8 cellular contexts compared by ENCODE assay signal in genomic region chr5:17132444-17133083, GRCh38.
DNase-seq lines count a peak whose midpoint lies in the region; ATAC-seq and TF ChIP-seq lines count a peak whose summit lies in the region.

No MANE protein-coding gene starts in this region.

- peak; percentile 49 for ATAC-seq in GM18873 (IDR thresholded peaks at IDR 0.05; ENCODE audit: low FRiP score, unreplicated experiment)
- no peak for ATAC-seq in GM21367 (IDR thresholded peaks at IDR 0.05; ENCODE audit: unreplicated experiment)

- DNase-seq in BE2C: no peak
- DNase-seq in SK-N-SH: peak; percentile 46
- peak; percentile 53 for DNase-seq in germinal center (ENCODE audit: low spot score)
- DNase-seq in thyroid gland: no peak
- DNase-seq in sigmoid colon: no peak

- no peaks in the 10 kb centered on the region for H4K20me1 ChIP-seq in SK-N-SH (ENCODE audit: insufficient read depth)

- POLR2A ChIA-PET in SK-N-SH (lab: Yijun Ruan, JAX): interaction anchor here (0.6 kb wide), 1 partner anchor 12 kb away, joined by 5 read pairs; no protein-coding TSS in a partner anchor

- TF ChIP-seq RAD21 in Ishikawa (IDR thresholded peaks at IDR 0.05; ENCODE audit: low read depth): peak; percentile 58
- peak; percentile 66 for TF ChIP-seq RAD21 in SK-N-SH (IDR thresholded peaks at IDR 0.05; ENCODE audit: low read length)

- TF ChIP-seq EP300 in Ishikawa (IDR thresholded peaks at IDR 0.05; ENCODE audit: borderline replicate concordance) (no peak), SK-N-SH (IDR thresholded peaks at IDR 0.05; ENCODE audit: borderline replicate concordance in 1 of 2, low read depth in 1 of 2, low read length in 1 of 2) (no peak), sigmoid colon (IDR thresholded peaks at IDR 0.05) (no peak)

- TF ChIP-seq CTCF in BE2C (IDR thresholded peaks at IDR 0.05; ENCODE audit: low read depth, low read length) (peak; percentile 62), SK-N-SH (IDR thresholded peaks at IDR 0.05) (peak; percentile 79), thyroid gland (IDR thresholded peaks at IDR 0.05) (peak; percentile 40 to 69 (median 60)), sigmoid colon (IDR thresholded peaks at IDR 0.05) (peak in 2 of 4 experiments; percentile 52 to 61)

- H3K4me1 ChIP-seq in BE2C (no peaks in the 10 kb centered on the region), SK-N-SH (ENCODE audit: control insufficient read depth in 1 of 2, insufficient read depth in 2 of 2, low read depth in 1 of 2, low read length in 1 of 2) (peaks cover 0 to 17% of the 10 kb centered on the region in 2 experiments; a peak in 2 of 4 replicates), thyroid gland (peaks cover 6 to 11% of the 10 kb centered on the region in 2 donors), sigmoid colon (no peaks in the 10 kb centered on the region)

- H3K9me3 ChIP-seq in BE2C (no peaks in the 10 kb centered on the region), SK-N-SH (no peaks in the 10 kb centered on the region), thyroid gland (no peaks in the 10 kb centered on the region), sigmoid colon (no peaks in the 10 kb centered on the region)

- H3K36me3 ChIP-seq in BE2C (no peaks in the 10 kb centered on the region), SK-N-SH (replicated peaks in 1 of 2; ENCODE audit: control insufficient read depth in 1 of 2, insufficient read depth in 2 of 2, low read length in 1 of 2) (no peaks in the 10 kb centered on the region), thyroid gland (no peaks in the 10 kb centered on the region), sigmoid colon (no peaks in the 10 kb centered on the region)

- no peak overlapping the region for H3K4me3 ChIP-seq in BE2C (ENCODE audit: low read depth, low read length)
- no peak overlapping the region; a peak in 1 of 4 replicates for H3K4me3 ChIP-seq in SK-N-SH (ENCODE audit: low read depth in 2 of 2, low read length in 1 of 2)
- no peak overlapping the region for H3K4me3 ChIP-seq in thyroid gland (replicated peaks in 1 of 3)
- no peak overlapping the region for H3K4me3 ChIP-seq in sigmoid colon

- H3K27me3 ChIP-seq in BE2C (no peaks in the 10 kb centered on the region), SK-N-SH (ENCODE audit: insufficient read depth) (no peaks in the 10 kb centered on the region), thyroid gland (no peaks in the 10 kb centered on the region), sigmoid colon (peaks cover 0 to 9% (median 0%) of the 10 kb centered on the region in 3 donors)

- TF ChIP-seq POLR2A in thyroid gland (IDR thresholded peaks at IDR 0.05): no peak
- TF ChIP-seq POLR2A in sigmoid colon (IDR thresholded peaks at IDR 0.05): no peak

- H3K9me2 ChIP-seq in SK-N-SH: no peaks in the 10 kb centered on the region

- H3F3A ChIP-seq in SK-N-SH (replicated peaks; ENCODE audit: insufficient read depth): peaks cover 10% of the 10 kb centered on the region

- H3K4me2 ChIP-seq in SK-N-SH: no peak overlapping the region

- no peaks in the 10 kb centered on the region; the same call in 1 of the 2 replicates for H3K79me2 ChIP-seq in SK-N-SH (ENCODE audit: insufficient read depth)

- 51% methylated on average over 4 of the region's 4 CpGs for WGBS in SK-N-SH (ENCODE audit: low lambda C conversion rate)
- 53 to 55% methylated on average over 4 of the region's 4 CpGs for WGBS in thyroid gland, 2 donors
- 8 to 38% methylated on average over 4 of the region's 4 CpGs for WGBS in sigmoid colon, 2 donors

- H3K27ac ChIP-seq in SK-N-SH (ENCODE audit: low read depth in 2 of 2, low read length in 1 of 2) (no peak overlapping the region), thyroid gland (no peak overlapping the region), sigmoid colon (no peak overlapping the region)

- H3K9ac ChIP-seq in SK-N-SH: no peak overlapping the region

- CTCF ChIA-PET in SK-N-SH (lab: Yijun Ruan, JAX): interaction anchor here (0.6 to 4.5 kb wide), 66 partner anchors 10 to 647 kb away, joined by 3 to 43 read pairs (median 4); no protein-coding TSS in a partner anchor

- peak overlapping the region; percentile 44; the same call in 1 of the 2 replicates for H2AFZ ChIP-seq in SK-N-SH (ENCODE audit: low read depth)

- intact Hi-C loops in thyroid gland (cut with DNase I) (loop anchor here (10.0 kb wide), 1 partner anchor 338 kb away; no protein-coding TSS in a partner anchor), sigmoid colon (cut with DNase I) (loop anchor here (5.0 kb wide), 1 partner anchor 340 kb away; no protein-coding TSS in a partner anchor)

TF ChIP-seq in Ishikawa, 13 proteins besides CTCF, POLR2A, EP300 and RAD21 (continues in another document):
- TF ChIP-seq TAF1 (IDR thresholded peaks at IDR 0.05; ENCODE audit: low read depth): no peak
- TF ChIP-seq EGR1 (IDR thresholded peaks at IDR 0.05): no peak
- TF ChIP-seq REST (IDR thresholded peaks at IDR 0.05; ENCODE audit: low read depth): no peak
- TF ChIP-seq YY1 (IDR thresholded peaks at IDR 0.05; ENCODE audit: low read depth): no peak
- TF ChIP-seq, protein P1, sequence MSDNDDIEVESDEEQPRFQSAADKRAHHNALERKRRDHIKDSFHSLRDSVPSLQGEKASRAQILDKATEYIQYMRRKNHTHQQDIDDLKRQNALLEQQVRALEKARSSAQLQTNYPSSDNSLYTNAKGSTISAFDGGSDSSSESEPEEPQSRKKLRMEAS (IDR thresholded peaks at IDR 0.05): no peak
- no peak for TF ChIP-seq CEBPB (IDR thresholded peaks at IDR 0.05)

TF ChIP-seq in SK-N-SH, 30 proteins besides CTCF, POLR2A, EP300 and RAD21:
- TF ChIP-seq SMC3 (IDR thresholded peaks at IDR 0.05; ENCODE audit: low read depth, low read length) (peak; percentile 65), RXRA (IDR thresholded peaks at IDR 0.05; ENCODE audit: borderline replicate concordance, low read depth) (no peak), REST (IDR thresholded peaks at IDR 0.05; ENCODE audit: low read depth, low read length) (no peak), ELF1 (IDR thresholded peaks at IDR 0.05) (no peak), FOXM1 (IDR thresholded peaks at IDR 0.05; ENCODE audit: low read depth) (no peak)
- TF ChIP-seq, protein P2, sequence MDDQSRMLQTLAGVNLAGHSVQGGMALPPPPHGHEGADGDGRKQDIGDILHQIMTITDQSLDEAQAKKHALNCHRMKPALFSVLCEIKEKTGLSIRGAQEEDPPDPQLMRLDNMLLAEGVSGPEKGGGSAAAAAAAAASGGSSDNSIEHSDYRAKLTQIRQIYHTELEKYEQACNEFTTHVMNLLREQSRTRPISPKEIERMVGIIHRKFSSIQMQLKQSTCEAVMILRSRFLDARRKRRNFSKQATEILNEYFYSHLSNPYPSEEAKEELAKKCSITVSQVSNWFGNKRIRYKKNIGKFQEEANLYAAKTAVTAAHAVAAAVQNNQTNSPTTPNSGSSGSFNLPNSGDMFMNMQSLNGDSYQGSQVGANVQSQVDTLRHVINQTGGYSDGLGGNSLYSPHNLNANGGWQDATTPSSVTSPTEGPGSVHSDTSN (IDR thresholded peaks at IDR 0.05): no peak

Comparison
In these comparisons a context has a peak if more than half of its experiments do, and no peak if none do; other contexts are left out.
1. DNase-seq: peak in SK-N-SH (single experiment) and germinal center (single experiment); none in BE2C (single experiment), thyroid gland (0 of 2) and sigmoid colon (single experiment).